22 cellular contexts compared by ENCODE assay signal in genomic region chr19:44344255-44344654, GRCh38. TPM values are rescaled to one million over a fixed set of nuclear protein-coding genes. Genes with fewer than 3 reads are reported as not detected.
"Had no signal": no experiment of that assay in that cellular context is flagged by ENCODE, and none has a peak within 500 bp of the region (broad histone marks: within the 10 kb centered on the region; RNA-seq: fewer than 3 reads in every experiment).

No MANE protein-coding gene starts in this region.

- H3K4me1 ChIP-seq: ascending aorta, esophagus muscularis mucosa, gastrocnemius medialis, pancreas, psoas muscle, right atrium auricular region, stomach, suprapubic skin, tibial nerve had no signal

- DNase-seq: activated gamma-delta T cell treated with Interleukin-2 at 50 U/mL for 16 hours; activated T-cell treated with anti-CD3 and anti-CD28 coated beads, Interleukin-2, amount 50 U/mL, for 1 hour; brain microvascular endothelial cell; caudate nucleus; effector memory CD8-positive, alpha-beta T cell; gastrocnemius medialis; head of caudate nucleus; hypothalamus; left ventricle myocardium superior; pancreas; psoas muscle; stimulated activated CD4-positive, alpha-beta T cell treated with anti-CD3 and anti-CD28 coated beads, Interleukin-12 subunit alpha, Interleukin-12 subunit beta, amount 100 ng/mL, for 4 hours; stimulated activated CD4-positive, alpha-beta T cell treated with anti-CD3 and anti-CD28 coated beads, Interleukin-4, amount 100 ng/mL, for 4 hours; stomach; WERI-Rb-1 had no signal

- H3K4me1 Mint-ChIP-seq: activated naive CD4-positive, alpha-beta T cell treated with anti-CD3 and anti-CD28 coated beads, Interleukin-2, amount 50 U/mL, for 24 hours; nephron had no signal

- H3K4me3 ChIP-seq: ascending aorta, esophagus muscularis mucosa, gastrocnemius medialis, pancreas, psoas muscle, right atrium auricular region, stomach, suprapubic skin, tibial nerve had no signal

- H3K27ac Mint-ChIP-seq: activated naive CD4-positive, alpha-beta T cell treated with anti-CD3 and anti-CD28 coated beads, Interleukin-2, amount 50 U/mL, for 24 hours; effector memory CD8-positive, alpha-beta T cell; nephron had no signal

- ATAC-seq: effector memory CD8-positive, alpha-beta T cell; gastrocnemius medialis; left ventricle myocardium superior; pancreas; psoas muscle had no signal

- H3K4me3 Mint-ChIP-seq: activated naive CD4-positive, alpha-beta T cell treated with anti-CD3 and anti-CD28 coated beads, Interleukin-2, amount 50 U/mL, for 24 hours; effector memory CD8-positive, alpha-beta T cell; nephron had no signal

- H3K27me3 Mint-ChIP-seq: activated naive CD4-positive, alpha-beta T cell treated with anti-CD3 and anti-CD28 coated beads, Interleukin-2, amount 50 U/mL, for 24 hours; effector memory CD8-positive, alpha-beta T cell had no signal

- H3K27ac ChIP-seq: ascending aorta, brain microvascular endothelial cell, esophagus muscularis mucosa, gastrocnemius medialis, pancreas, psoas muscle, right atrium auricular region, stomach, suprapubic skin, tibial nerve, WERI-Rb-1 had no signal

- H3K27me3 ChIP-seq: ascending aorta, brain microvascular endothelial cell, esophagus muscularis mucosa, gastrocnemius medialis, pancreas, right atrium auricular region, stomach, suprapubic skin, tibial nerve had no signal

RNA-seq across cellular contexts. Expression of gene ZNF285, which starts 57.2 kb away (rescaled TPM):
- total RNA-seq: ascending aorta had no signal
